28 cellular contexts compared by ENCODE assay signal in genomic region chr5:9411142-9411541, GRCh38.
"Had no signal": no experiment of that assay in that cellular context is flagged by ENCODE, and none has a peak within 500 bp of the region (broad histone marks: within the 10 kb centered on the region; RNA-seq: fewer than 3 reads in every experiment).

No MANE protein-coding gene starts in this region.

- ATAC-seq: activated CD4-positive, alpha-beta T cell treated with anti-CD3 and anti-CD28 coated beads for 36 hours; activated CD8-positive, alpha-beta T cell treated with anti-CD3 and anti-CD28 coated beads, Interleukin-2, amount 10 ng/mL, durations not matched to agents 7 days and 5 days; activated naive CD4-positive, alpha-beta T cell treated with anti-CD3 and anti-CD28 coated beads, Interleukin-2, amount 50 U/mL, for 72 hours had no signal

- DNase-seq: activated CD4-positive, alpha-beta T cell treated with anti-CD3 and anti-CD28 coated beads for 36 hours; activated CD4-positive, alpha-beta T cell treated with anti-CD3 and anti-CD28 coated beads, Interleukin-2, amount 10 ng/mL, durations not matched to agents 7 days and 5 days; activated CD4-positive, alpha-beta T cell treated with anti-CD3 and anti-CD28 coated beads, Interleukin-2, amount 50 U/mL, for 48 hours; activated CD8-positive, alpha-beta T cell treated with anti-CD3 and anti-CD28 coated beads, Interleukin-2, amount 10 ng/mL, durations not matched to agents 7 days and 5 days; activated gamma-delta T cell treated with Interleukin-2 at 50 U/mL for 16 hours; activated naive CD4-positive, alpha-beta T cell treated with anti-CD3 and anti-CD28 coated beads for 36 hours; activated T-cell treated with anti-CD3 and anti-CD28 coated beads, Interleukin-2, amount 50 U/mL, for 24 hours; adrenal gland; MM.1S; MV-4-11; NCI-H1092; NCI-H1436 treated with DMSO at 0.1 percent for 48 hours; NCI-H1694 treated with DMSO at 0.1 percent for 48 hours; NCI-H2029; NCI-H2107; NCI-H2171; NCI-H510A; NCI-H526; NCI-H748 treated with DMSO at 0.1 percent for 48 hours; NK-92 treated with Interleukin-12 subunit alpha and Interleukin-12 subunit beta, amount 100 ng/mL, for 24 hours; SHP77; SJCRH30 had no signal

- H3K4me2 ChIP-seq: KMS-11 had no signal

- H3K9ac ChIP-seq: KMS-11 had no signal

- H3K4me3 Mint-ChIP-seq: activated CD4-positive, alpha-beta T cell treated with anti-CD3 and anti-CD28 coated beads for 36 hours; activated CD4-positive, alpha-beta T cell treated with anti-CD3 and anti-CD28 coated beads, Interleukin-2, amount 10 ng/mL, durations not matched to agents 7 days and 5 days; activated CD8-positive, alpha-beta T cell treated with anti-CD3 and anti-CD28 coated beads, Interleukin-2, amount 10 ng/mL, durations not matched to agents 7 days and 5 days; activated naive CD4-positive, alpha-beta T cell treated with anti-CD3 and anti-CD28 coated beads for 36 hours; activated T-cell treated with anti-CD3 and anti-CD28 coated beads, Interleukin-2, amount 50 U/mL, for 24 hours; brain; T-helper 1 cell treated with Interleukin-12 subunit alpha and Interleukin-12 subunit beta and Interleukin-4 antibody, amounts not matched to agents 30 μg/mL and 1 μg/mL, for 36 hours; T-helper 2 cell treated with Interferon-gamma antibody and Interleukin-4, amounts not matched to agents 5 μg/mL and 100 μg/mL, for 36 hours had no signal

- H3K4me3 ChIP-seq: adrenal gland, SJCRH30, SK-N-MC had no signal

- H3K27ac Mint-ChIP-seq: activated CD4-positive, alpha-beta T cell treated with anti-CD3 and anti-CD28 coated beads for 36 hours; activated CD4-positive, alpha-beta T cell treated with anti-CD3 and anti-CD28 coated beads, Interleukin-2, amount 10 ng/mL, durations not matched to agents 7 days and 5 days; activated CD8-positive, alpha-beta T cell treated with anti-CD3 and anti-CD28 coated beads, Interleukin-2, amount 10 ng/mL, durations not matched to agents 7 days and 5 days; activated naive CD4-positive, alpha-beta T cell treated with anti-CD3 and anti-CD28 coated beads for 36 hours; activated naive CD4-positive, alpha-beta T cell treated with anti-CD3 and anti-CD28 coated beads, Interleukin-2, amount 50 U/mL, for 72 hours; activated T-cell treated with anti-CD3 and anti-CD28 coated beads, Interleukin-2, amount 50 U/mL, for 24 hours; brain; T-helper 1 cell treated with Interleukin-12 subunit alpha and Interleukin-12 subunit beta and Interleukin-4 antibody, amounts not matched to agents 30 μg/mL and 1 μg/mL, for 36 hours; T-helper 2 cell treated with Interferon-gamma antibody and Interleukin-4, amounts not matched to agents 5 μg/mL and 100 μg/mL, for 36 hours had no signal

- H3K4me1 ChIP-seq: adrenal gland, SJCRH30 had no signal

- H3K36me3 Mint-ChIP-seq: activated naive CD4-positive, alpha-beta T cell treated with anti-CD3 and anti-CD28 coated beads, Interleukin-2, amount 50 U/mL, for 72 hours; brain had no signal

- H3K27me3 Mint-ChIP-seq: activated CD4-positive, alpha-beta T cell treated with anti-CD3 and anti-CD28 coated beads for 36 hours; activated CD4-positive, alpha-beta T cell treated with anti-CD3 and anti-CD28 coated beads, Interleukin-2, amount 10 ng/mL, durations not matched to agents 7 days and 5 days; activated T-cell treated with anti-CD3 and anti-CD28 coated beads, Interleukin-2, amount 50 U/mL, for 24 hours; brain had no signal

- H3K36me3 ChIP-seq: adrenal gland, SJCRH30 had no signal

- H3K27me3 ChIP-seq: adrenal gland, SJCRH30 had no signal

- H3K9me3 Mint-ChIP-seq: activated naive CD4-positive, alpha-beta T cell treated with anti-CD3 and anti-CD28 coated beads for 36 hours; brain; T-helper 1 cell treated with Interleukin-12 subunit alpha and Interleukin-12 subunit beta and Interleukin-4 antibody, amounts not matched to agents 30 μg/mL and 1 μg/mL, for 36 hours had no signal

- H3K27ac ChIP-seq: adrenal gland, KMS-11, SJCRH30, SK-N-MC had no signal

- H3K4me1 Mint-ChIP-seq: activated CD4-positive, alpha-beta T cell treated with anti-CD3 and anti-CD28 coated beads for 36 hours; activated CD4-positive, alpha-beta T cell treated with anti-CD3 and anti-CD28 coated beads, Interleukin-2, amount 10 ng/mL, durations not matched to agents 7 days and 5 days had no signal

- H3K9me3 ChIP-seq: adrenal gland, SJCRH30 had no signal
